Comparison of ENCODE assay signal across 8 cellular contexts in the genomic region with DNA sequence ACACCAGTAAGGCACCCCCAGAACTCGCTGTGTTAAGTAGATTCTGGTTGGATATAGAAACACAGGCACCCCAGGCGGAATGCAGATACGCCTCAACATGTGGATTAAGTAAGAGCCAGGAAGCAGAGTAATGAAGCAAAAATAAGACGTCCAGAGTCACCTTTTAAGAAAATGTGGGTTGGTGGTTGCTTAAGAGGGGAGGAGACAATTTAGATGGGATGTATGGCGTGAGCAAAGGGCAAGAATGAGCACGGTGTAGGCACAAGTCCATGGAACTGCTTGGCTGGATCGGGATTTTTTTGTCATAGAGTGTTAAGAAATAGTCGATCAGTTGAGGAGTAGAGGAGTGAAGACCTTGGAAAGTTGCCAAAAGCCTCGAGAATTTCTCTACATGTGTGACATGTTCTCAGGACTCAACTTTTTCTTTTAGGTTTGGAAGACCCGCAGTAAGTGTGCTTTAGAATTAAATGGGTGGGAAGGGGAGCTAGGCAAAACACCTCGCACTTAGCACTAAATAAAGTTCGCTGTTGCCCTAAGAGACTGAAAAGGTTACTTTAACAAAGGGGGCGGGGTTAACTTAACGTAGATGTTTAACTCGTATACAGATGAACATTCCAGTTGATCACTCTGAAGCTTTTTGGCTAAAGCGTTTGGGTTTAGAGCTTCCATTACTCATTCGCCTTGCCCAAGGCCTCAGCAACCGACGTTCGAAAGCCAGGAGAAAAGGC. TPM values are rescaled to one million over a fixed set of nuclear protein-coding genes. Genes with fewer than 3 reads are reported as not detected.
DNase-seq lines count a peak whose midpoint lies in the region; ATAC-seq and TF ChIP-seq lines count a peak whose summit lies in the region.

No MANE protein-coding gene starts in this region.

- intact Hi-C loops in left ventricle myocardium superior (cut with micrococcal nuclease), result no loop called here

- peak overlapping the region; percentile 21 for H3K4me3 ChIP-seq in cardiac muscle cell
- H3K4me3 ChIP-seq in WI38 (ENCODE audit: low read depth, low read length), result peak overlapping the region; percentile 90
- H3K4me3 ChIP-seq in iPS-11a (ENCODE audit: low read depth, low read length), result peak overlapping the region; percentile 22

- H3K27ac ChIP-seq in cardiac muscle cell, result peak overlapping the region; percentile 64

- no peaks in the 10 kb centered on the region for H3K9me3 ChIP-seq in cardiac muscle cell (ENCODE audit: low read depth)

- peaks cover 15% of the 10 kb centered on the region for H3K4me1 ChIP-seq in cardiac muscle cell (ENCODE audit: low read depth)

- H3K27me3 ChIP-seq in cardiac muscle cell, result no peaks in the 10 kb centered on the region

- TF ChIP-seq CTCF in cardiac muscle cell (IDR thresholded peaks at IDR 0.05; ENCODE audit: low read depth, low read length), result no peak
- TF ChIP-seq CTCF in WI38 (IDR thresholded peaks at IDR 0.05; ENCODE audit: low read depth, low read length), result no peak

- DNase-seq in cardiac muscle cell (ENCODE audit: low read depth in 1 of 2, low spot score in 1 of 2) (peak in 1 of 2 donors; percentile 28), left ventricle myocardium superior (no peak), T-helper 9 cell (no peak)
- no peak for DNase-seq in stimulated activated naive CD8-positive, alpha-beta T cell treated with anti-CD3 and anti-CD28 coated beads, Interleukin-15, Interleukin-2, amounts not matched to agents 100 U/mL and 50 U/mL, for 24 hours
- DNase-seq in stimulated activated CD4-positive, alpha-beta T cell treated with anti-CD3 and anti-CD28 coated beads, Interleukin-4, amount 100 ng/mL, for 24 hours, result no peak
- no peak for DNase-seq in activated CD4-positive, alpha-beta T cell treated with anti-CD3 and anti-CD28 coated beads for 1 hour

- no peaks in the 10 kb centered on the region for H3K36me3 ChIP-seq in cardiac muscle cell

- ATAC-seq in left ventricle myocardium superior, result no peak
- peak; percentile 56 for ATAC-seq in stimulated activated naive CD8-positive, alpha-beta T cell treated with anti-CD3 and anti-CD28 coated beads, Interleukin-15, Interleukin-2, amounts not matched to agents 100 U/mL and 50 U/mL, for 24 hours

RNA-seq across cellular contexts. Expression of gene SLC39A10, which starts 0.7 kb away (rescaled TPM):
- 32.3 and 57.0 TPM in 2 replicates for total RNA-seq in cardiac muscle cell
- 38.0 and 61.3 TPM in 2 replicates for polyA plus RNA-seq in cardiac muscle cell
- 9.7 TPM for total RNA-seq in left ventricle myocardium superior

Comparison
In these comparisons a context has a peak if more than half of its experiments do, and no peak if none do; other contexts are left out.
1. H3K4me3 ChIP-seq: peak in every context shown above with its lines; median percentile 90 in WI38; 22 in iPS-11a; 21 in cardiac muscle cell.